ENCODE assay signal across 15 cellular contexts in the genomic region with DNA sequence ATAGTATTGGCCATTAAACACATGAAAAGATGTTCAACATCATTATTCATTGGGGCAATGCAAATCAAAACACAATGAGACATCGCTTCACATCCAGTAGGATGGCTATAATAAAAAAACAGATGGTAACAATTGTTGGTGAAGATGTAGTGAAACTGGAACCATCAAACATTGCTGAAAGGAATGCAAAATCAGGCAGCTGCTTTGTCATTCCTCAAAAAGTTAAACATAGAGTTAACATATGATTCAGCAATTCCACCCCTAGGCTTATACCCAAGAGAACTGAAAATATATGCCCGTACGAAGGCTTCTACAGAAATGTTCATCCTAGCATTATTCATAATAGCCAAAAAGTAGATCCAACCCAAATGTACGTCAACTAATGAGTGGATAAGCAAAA.
"Had no signal": no experiment of that assay in that cellular context is flagged by ENCODE, and none has a peak within 500 bp of the region (broad histone marks: within the 10 kb centered on the region; RNA-seq: fewer than 3 reads in every experiment).

No MANE protein-coding gene starts in this region.

- DNase-seq: activated CD4-positive, alpha-beta memory T cell treated with anti-CD3 and anti-CD28 coated beads, Interleukin-2, amount 10 ng/mL, durations not matched to agents 7 days and 5 days; activated CD4-positive, CD25-positive, alpha-beta regulatory T cell treated with anti-CD3 and anti-CD28 coated beads, Interleukin-2, amount 50 U/mL, for 72 hours; activated CD8-positive, alpha-beta memory T cell treated with anti-CD3 and anti-CD28 coated beads, Interleukin-2, amount 50 U/mL, for 4 hours; activated gamma-delta T cell treated with Interleukin-2 at 50 U/mL for 16 hours; activated naive CD8-positive, alpha-beta T cell treated with anti-CD3 and anti-CD28 coated beads for 36 hours; activated T-cell treated with anti-CD3 and anti-CD28 coated beads, Interleukin-2, amount 50 U/mL, for 72 hours; esophagus squamous epithelium; hypothalamus; lower lobe of right lung; stimulated activated CD4-positive, alpha-beta T cell treated with anti-CD3 and anti-CD28 coated beads, Interleukin-4, amount 100 ng/mL, for 4 hours; stimulated activated naive CD8-positive, alpha-beta T cell treated with anti-CD3 and anti-CD28 coated beads, Interleukin-15, amount 100 ng/mL, for 72 hours; testis had no signal

- H3K9ac ChIP-seq: neural progenitor cell, parathyroid adenoma had no signal

- H3K27me3 ChIP-seq: ascending aorta, esophagus squamous epithelium, neural progenitor cell, testis had no signal

- H3K27ac ChIP-seq: ascending aorta, esophagus squamous epithelium, lower lobe of right lung, neural progenitor cell, parathyroid adenoma had no signal

- H3K4me3 ChIP-seq: ascending aorta, esophagus squamous epithelium, lower lobe of right lung, neural progenitor cell, testis had no signal

- H3K9me3 ChIP-seq: ascending aorta, esophagus squamous epithelium, lower lobe of right lung, testis had no signal

- ATAC-seq: activated T-cell treated with anti-CD3 and anti-CD28 coated beads, Interleukin-2, amount 50 U/mL, for 72 hours; lower lobe of right lung; stimulated activated naive CD8-positive, alpha-beta T cell treated with anti-CD3 and anti-CD28 coated beads, Interleukin-15, amount 100 ng/mL, for 72 hours had no signal

- H3K36me3 ChIP-seq: ascending aorta, esophagus squamous epithelium, lower lobe of right lung, neural progenitor cell had no signal

- H3K4me1 ChIP-seq: ascending aorta, esophagus squamous epithelium, neural progenitor cell, parathyroid adenoma, testis had no signal
